ENCODE assay signal across 15 cellular contexts in the genomic region with DNA sequence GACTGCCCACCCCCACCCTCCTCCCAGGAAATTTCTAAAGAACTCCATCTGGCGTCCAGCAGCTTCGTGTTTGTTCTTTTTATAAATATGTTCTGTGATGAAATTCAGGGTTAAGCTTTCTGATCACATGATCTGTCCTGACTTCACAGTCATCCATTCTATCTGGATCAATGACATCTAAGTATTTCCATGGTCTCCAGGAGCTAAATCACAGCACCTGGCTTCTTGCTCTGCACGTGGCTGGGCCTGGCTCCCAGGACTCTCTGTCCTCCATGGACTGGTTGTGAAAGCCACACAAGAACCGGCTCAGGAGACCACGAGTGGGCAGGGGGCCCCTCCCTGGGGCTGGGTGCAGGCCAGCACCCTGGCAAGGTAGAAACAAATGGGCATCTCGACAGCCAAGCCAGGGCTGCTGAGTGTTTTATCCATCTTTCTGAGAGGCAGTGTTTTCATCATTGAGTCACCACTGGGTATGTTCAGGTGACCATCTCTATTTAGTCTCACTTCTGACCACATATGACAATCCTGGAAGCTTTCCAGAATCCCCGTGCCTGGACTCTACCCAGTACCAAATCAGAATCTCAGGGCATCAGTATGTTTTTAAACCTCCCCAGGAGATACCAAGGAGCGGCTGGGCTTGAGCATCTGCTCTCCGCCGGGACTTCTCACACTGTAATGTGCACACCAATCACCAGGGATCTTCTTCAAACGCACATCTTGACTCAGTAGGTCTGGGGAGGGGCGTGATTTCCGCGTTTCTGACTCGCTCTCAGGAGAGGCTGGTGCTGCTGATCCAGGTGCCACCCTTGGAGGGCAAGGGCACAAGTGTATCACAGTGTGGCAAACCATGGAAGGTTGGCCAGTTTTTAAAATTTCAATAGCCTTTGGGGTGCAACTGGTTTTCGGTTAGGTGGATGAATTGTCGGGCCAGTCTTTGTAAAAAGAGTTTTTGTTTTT.
"Had no signal": no experiment of that assay in that cellular context is flagged by ENCODE, and none has a peak within 500 bp of the region (broad histone marks: within the 10 kb centered on the region; RNA-seq: fewer than 3 reads in every experiment).

No MANE protein-coding gene starts in this region.

- H3K9me3 ChIP-seq: mucosa of descending colon, testis had no signal

- ATAC-seq: activated T-helper 17 cell treated with anti-CD3 and anti-CD28 coated beads, Interleukin-2, amount 50 U/mL, for 72 hours; mucosa of descending colon; natural killer cell had no signal

- H3K27ac ChIP-seq: testis had no signal

- DNase-seq: activated CD4-positive, alpha-beta T cell treated with anti-CD3 and anti-CD28 coated beads, Interleukin-2, amount 50 U/mL, for 1 hour; activated CD4-positive, CD25-positive, alpha-beta regulatory T cell; activated naive CD4-positive, alpha-beta T cell treated with anti-CD3 and anti-CD28 coated beads for 36 hours; activated T-cell treated with anti-CD3 and anti-CD28 coated beads for 4 hours; caudate nucleus; cortex of kidney; effector memory CD4-positive, alpha-beta T cell; head of caudate nucleus; mucosa of descending colon; natural killer cell; stimulated activated CD4-positive, alpha-beta T cell treated with anti-CD3 and anti-CD28 coated beads, Interleukin-2, amount 100 ng/mL, for 48 hours; T-helper 2 cell; testis had no signal

- H3K4me3 Mint-ChIP-seq: activated naive CD4-positive, alpha-beta T cell treated with anti-CD3 and anti-CD28 coated beads for 36 hours; activated T-helper 17 cell treated with anti-CD3 and anti-CD28 coated beads, Interleukin-2, amount 50 U/mL, for 72 hours; natural killer cell; stimulated activated naive CD8-positive, alpha-beta T cell treated with anti-CD3 and anti-CD28 coated beads, Interleukin-15, Interleukin-2, amounts not matched to agents 100 ng/mL and 50 ng/mL, for 24 hours had no signal

- H3K27ac Mint-ChIP-seq: activated naive CD4-positive, alpha-beta T cell treated with anti-CD3 and anti-CD28 coated beads for 36 hours; activated T-helper 17 cell treated with anti-CD3 and anti-CD28 coated beads, Interleukin-2, amount 50 U/mL, for 72 hours; natural killer cell; stimulated activated naive CD8-positive, alpha-beta T cell treated with anti-CD3 and anti-CD28 coated beads, Interleukin-15, Interleukin-2, amounts not matched to agents 100 ng/mL and 50 ng/mL, for 24 hours had no signal

- H3K4me3 ChIP-seq: mucosa of descending colon, testis had no signal

- H3K4me1 ChIP-seq: testis had no signal

- H3K36me3 Mint-ChIP-seq: natural killer cell had no signal

- H3K27me3 ChIP-seq: testis had no signal

- H3K9me3 Mint-ChIP-seq: activated naive CD4-positive, alpha-beta T cell treated with anti-CD3 and anti-CD28 coated beads for 36 hours; activated T-helper 17 cell treated with anti-CD3 and anti-CD28 coated beads, Interleukin-2, amount 50 U/mL, for 72 hours; natural killer cell; stimulated activated naive CD8-positive, alpha-beta T cell treated with anti-CD3 and anti-CD28 coated beads, Interleukin-15, Interleukin-2, amounts not matched to agents 100 ng/mL and 50 ng/mL, for 24 hours had no signal

- H3K4me1 Mint-ChIP-seq: activated T-helper 17 cell treated with anti-CD3 and anti-CD28 coated beads, Interleukin-2, amount 50 U/mL, for 72 hours; natural killer cell had no signal
